Comparison of ENCODE assay signal across 8 cellular contexts in the genomic region with DNA sequence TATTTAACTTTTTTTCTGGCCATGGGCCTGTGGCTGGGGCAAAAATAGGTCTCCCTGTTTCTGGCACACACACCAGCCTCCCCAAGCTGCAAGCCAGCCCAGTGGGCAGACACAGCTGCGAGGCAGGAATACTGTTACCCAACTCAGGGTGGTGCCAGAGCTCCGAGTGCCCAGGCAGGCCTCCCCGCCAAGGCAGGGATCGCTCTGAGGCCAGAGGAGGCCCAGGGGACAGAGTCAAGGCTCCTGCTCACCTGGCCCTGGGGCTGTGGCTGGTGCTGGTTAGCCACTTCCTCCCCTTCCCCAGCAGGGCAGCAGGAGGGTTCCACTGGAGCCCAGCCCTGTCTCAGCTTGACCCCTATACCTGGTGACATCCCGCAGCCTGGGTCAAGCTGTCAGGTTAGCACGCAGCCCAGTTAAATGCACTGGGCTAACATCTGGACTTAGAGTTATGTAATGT.
DNase-seq lines count a peak whose midpoint lies in the region; ATAC-seq and TF ChIP-seq lines count a peak whose summit lies in the region.

No MANE protein-coding gene starts in this region.

- TF ChIP-seq POLR2A in breast epithelium (IDR thresholded peaks at IDR 0.05) = no peak

- H3K4me1 Mint-ChIP-seq in MCF 10A (ENCODE audit: insufficient read depth, unreplicated experiment) (peaks cover 8% of the 10 kb centered on the region), T-cell (peaks cover 14 to 27% (median 19%) of the 10 kb centered on the region in 3 donors)

- no peaks in the 10 kb centered on the region for H3K9me3 ChIP-seq in breast epithelium

- no peak overlapping the region for H3K27ac Mint-ChIP-seq in MCF 10A (ENCODE audit: low read depth, unreplicated experiment)
- H3K27ac Mint-ChIP-seq in T-cell = peak overlapping the region in 1 of 2 donors; percentile 30

- H3K27ac ChIP-seq in breast epithelium = no peak overlapping the region

- BruUV-seq in MCF 10A (replicated peaks; lab: Mats Ljungman, UMichigan) = no TSS peak

- H3K27me3 ChIP-seq in breast epithelium = no peaks in the 10 kb centered on the region

- no peak overlapping the region for H3K4me3 Mint-ChIP-seq in MCF 10A (ENCODE audit: unreplicated experiment)
- peak overlapping the region in 1 of 3 donors; percentile 28 for H3K4me3 Mint-ChIP-seq in T-cell

- POLR2A ChIA-PET in MCF 10A (lab: Yijun Ruan, JAX) = no interaction called here
- POLR2A ChIA-PET in T-cell (lab: Charles Lee) = no interaction called here

- ATAC-seq in HG02973 (IDR thresholded peaks at IDR 0.05; ENCODE audit: unreplicated experiment) (peak; percentile 31), T-cell (replicated peaks in 1 of 4) (peak in 3 of 4 experiments; percentile 11 to 59 (median 14)), HG03025 (IDR thresholded peaks at IDR 0.05; ENCODE audit: low FRiP score, unreplicated experiment) (no peak)

- TF ChIP-seq CTCF in MCF 10A (IDR thresholded peaks at IDR 0.05; ENCODE audit: unreplicated experiment) (no peak), breast epithelium (IDR thresholded peaks at IDR 0.05) (no peak)

- no peaks in the 10 kb centered on the region for H3K9me3 Mint-ChIP-seq in MCF 10A (ENCODE audit: unreplicated experiment)
- no peaks in the 10 kb centered on the region for H3K9me3 Mint-ChIP-seq in T-cell

- peak; percentile 44 for DNase-seq in MCF 10A (ENCODE audit: unreplicated experiment)
- DNase-seq in breast epithelium (ENCODE audit: low spot score in 2 of 2) = no peak
- DNase-seq in T-cell = peak in 5 of 34 experiments; percentile 7 to 17 (median 14)
- DNase-seq in iPS-NIHi7 (ENCODE audit: extremely low spot score) = peak; percentile 35
- DNase-seq in NCI-H526 treated with DMSO at 0.1 percent for 48 hours (lab: John Stamatoyannopoulos, UW) = no peak
- DNase-seq in DMS114 treated with DMSO at 0.1 percent for 48 hours (lab: John Stamatoyannopoulos, UW; ENCODE audit: unreplicated experiment) = no peak

- H3K27me3 Mint-ChIP-seq in MCF 10A (ENCODE audit: insufficient read depth, unreplicated experiment) = no peaks in the 10 kb centered on the region
- H3K27me3 Mint-ChIP-seq in T-cell = no peaks in the 10 kb centered on the region

- H3K36me3 Mint-ChIP-seq in MCF 10A (ENCODE audit: insufficient read depth, unreplicated experiment) (no peaks in the 10 kb centered on the region), T-cell (no peaks in the 10 kb centered on the region)

- intact Hi-C loops in MCF 10A (cut with micrococcal nuclease) = no loop called here
- intact Hi-C loops in breast epithelium (cut with DNase I; ENCODE audit: low total_unique reads) = no loop called here

- no peaks in the 10 kb centered on the region for H3K4me1 ChIP-seq in breast epithelium

- no peak overlapping the region for H3K4me3 ChIP-seq in breast epithelium

- CTCF ChIA-PET in MCF 10A (lab: Yijun Ruan, JAX) (interaction anchor here (0.7 to 1.4 kb wide), 6 partner anchors 9 to 143 kb away, joined by 3 to 4 read pairs (median 3); no protein-coding TSS in a partner anchor), T-cell (lab: Charles Lee) (interaction anchor here in 1 of 2 donors (1.7 kb wide), 1 partner anchor 10 kb away, joined by 7 read pairs; no protein-coding TSS in a partner anchor)

- no peaks in the 10 kb centered on the region for H3K36me3 ChIP-seq in breast epithelium

Comparison
In these comparisons a context has a peak if more than half of its experiments do, and no peak if none do; other contexts are left out.
1. DNase-seq: peak in MCF 10A (single experiment) and iPS-NIHi7 (single experiment); none in breast epithelium (0 of 2), NCI-H526 treated with DMSO at 0.1 percent for 48 hours (single experiment) and DMS114 treated with DMSO at 0.1 percent for 48 hours (single experiment).